ENCODE assay signal across 8 cellular contexts in genomic region chr7:23184709-23185354, GRCh38. TPM values are rescaled to one million over a fixed set of nuclear protein-coding genes. Genes with fewer than 3 reads are reported as not detected.
DNase-seq lines count a peak whose midpoint lies in the region; ATAC-seq, FAIRE-seq and TF ChIP-seq lines count a peak whose summit lies in the region.

No MANE protein-coding gene starts in this region.

- peaks cover 46% of the 10 kb centered on the region for H3K79me2 ChIP-seq in keratinocyte (ENCODE audit: control insufficient read depth, insufficient read depth, low read length)

- TF ChIP-seq POLR2A in breast epithelium (IDR thresholded peaks at IDR 0.05): no peak

- POLR2A ChIA-PET in MCF 10A (lab: Yijun Ruan, JAX): interaction anchor here (0.6 to 6.6 kb wide), 13 partner anchors 9 to 346 kb away, joined by 3 to 99 read pairs (median 4); partner anchors contain the start of gene KLHL7
- POLR2A ChIA-PET in WTC11 (lab: Charles Lee): interaction anchor here (1.4 kb wide), 1 partner anchor 9 kb away, joined by 4 read pairs; no protein-coding TSS in a partner anchor

- H3K27me3 ChIP-seq in breast epithelium (no peaks in the 10 kb centered on the region), keratinocyte (ENCODE audit: control insufficient read depth, extremely low read depth, insufficient read depth, low read length) (no peaks in the 10 kb centered on the region)

- DNase-seq in MCF 10A (ENCODE audit: unreplicated experiment) (peak; percentile 65), breast epithelium (ENCODE audit: low spot score in 2 of 2) (no peak), NCI-H1105 (lab: John Stamatoyannopoulos, UW) (peak; percentile 19), amniotic epithelial cell (ENCODE audit: low read depth) (peak; percentile 44), keratinocyte (ENCODE audit: low read depth, low spot score) (peak; percentile 17), WTC11 (ENCODE audit: low spot score) (no peak), GM19238 (ENCODE audit: insufficient read length, low spot score) (no peak)

- H3K9me3 Mint-ChIP-seq in MCF 10A (ENCODE audit: unreplicated experiment) (no peaks in the 10 kb centered on the region), WTC11 (no peaks in the 10 kb centered on the region)

- TF ChIP-seq CTCF in MCF 10A (IDR thresholded peaks at IDR 0.05; ENCODE audit: unreplicated experiment): peak; percentile 60
- TF ChIP-seq CTCF in breast epithelium (IDR thresholded peaks at IDR 0.05): peak in 1 of 3 donors; percentile 30
- peak; percentile 51 to 62 (median 58) for TF ChIP-seq CTCF in keratinocyte (optimal IDR thresholded peaks at IDR 0.05 in 1 of 3, IDR thresholded peaks at IDR 0.05 in 1 of 3, conservative IDR thresholded peaks at IDR 0.05 in 1 of 3; ENCODE audit: extremely low read depth in 1 of 3, insufficient read depth in 2 of 3, low read length in 3 of 3)
- TF ChIP-seq CTCF in WTC11 (IDR thresholded peaks at IDR 0.05): no peak

- H3K27ac Mint-ChIP-seq in MCF 10A (ENCODE audit: low read depth, unreplicated experiment) (no peak overlapping the region), WTC11 (no peak overlapping the region)

- CTCF ChIA-PET in MCF 10A (lab: Yijun Ruan, JAX) (interaction anchor here (0.6 to 5.2 kb wide), 28 partner anchors 14 to 359 kb away, joined by 3 to 38 read pairs (median 4); partner anchors contain the start of gene KLHL7), WTC11 (lab: Charles Lee) (interaction anchor here (0.6 to 1.3 kb wide), 4 partner anchors 9 to 88 kb away, joined by 3 to 10 read pairs (median 4); no protein-coding TSS in a partner anchor)

- H3K4me1 Mint-ChIP-seq in MCF 10A (ENCODE audit: insufficient read depth, unreplicated experiment) (peaks cover 17% of the 10 kb centered on the region), WTC11 (peaks cover 15% of the 10 kb centered on the region)

- no peaks in the 10 kb centered on the region for H3K9me3 ChIP-seq in breast epithelium
- H3K9me3 ChIP-seq in keratinocyte (ENCODE audit: control insufficient read depth, low read depth, low read length): no peaks in the 10 kb centered on the region

- intact Hi-C loops in MCF 10A (cut with micrococcal nuclease): loop anchor here (1.0 to 5.0 kb wide), 3 partner anchors 77 to 360 kb away; no protein-coding TSS in a partner anchor
- intact Hi-C loops in breast epithelium (cut with DNase I; ENCODE audit: low total_unique reads): no loop called here

- ATAC-seq in WTC11 (no peak), HG03521 (IDR thresholded peaks at IDR 0.05; ENCODE audit: unreplicated experiment) (no peak)

- H3K4me3 Mint-ChIP-seq in MCF 10A (ENCODE audit: unreplicated experiment) (no peak overlapping the region), WTC11 (no peak overlapping the region)

- H3K9ac ChIP-seq in keratinocyte (ENCODE audit: control insufficient read depth, extremely low read depth, insufficient read depth, low read length): no peak overlapping the region

- no peaks in the 10 kb centered on the region for H3K36me3 ChIP-seq in breast epithelium
- H3K36me3 ChIP-seq in keratinocyte (ENCODE audit: control insufficient read depth in 2 of 2, extremely low read depth in 1 of 2, insufficient read depth in 2 of 2, low read length in 2 of 2): peaks cover 9 to 16% of the 10 kb centered on the region in 2 experiments

- FAIRE-seq in keratinocyte (lab: Jason Lieb, UNC): peak; percentile 48

- dilution Hi-C loops in keratinocyte (cut with MboI; ENCODE audit: extremely low pct_ligation_motif_present, low sequenced_read_pairs): no loop called here

- H3K4me3 ChIP-seq in breast epithelium (no peak overlapping the region), keratinocyte (ENCODE audit: control insufficient read depth in 2 of 3, extremely low read depth in 1 of 3, insufficient read depth in 2 of 3, low read depth in 1 of 3, low read length in 3 of 3) (no peak overlapping the region)

- BruUV-seq in MCF 10A (replicated peaks; lab: Mats Ljungman, UMichigan): no TSS peak

- H3K27me3 Mint-ChIP-seq in MCF 10A (ENCODE audit: insufficient read depth, unreplicated experiment) (no peaks in the 10 kb centered on the region), WTC11 (ENCODE audit: low read depth) (no peaks in the 10 kb centered on the region)

- peak overlapping the region; percentile 90 for H3K4me2 ChIP-seq in keratinocyte (ENCODE audit: control insufficient read depth, extremely low read depth, insufficient read depth, low read depth, low read length)

- H3K27ac ChIP-seq in breast epithelium (no peak overlapping the region), keratinocyte (ENCODE audit: control insufficient read depth, insufficient read depth, low read length) (no peak overlapping the region)

- H3K4me1 ChIP-seq in breast epithelium (peaks cover 0 to 12% of the 10 kb centered on the region in 2 donors), keratinocyte (ENCODE audit: control insufficient read depth, extremely low read depth, insufficient read depth, low read length) (peaks cover 19% of the 10 kb centered on the region)

- no peaks in the 10 kb centered on the region for H4K20me1 ChIP-seq in keratinocyte (ENCODE audit: control insufficient read depth, extremely low read depth, insufficient read depth, low read length)

- no peak overlapping the region for H2AFZ ChIP-seq in keratinocyte (ENCODE audit: control insufficient read depth, low read length)

- no peaks in the 10 kb centered on the region for H3K9me1 ChIP-seq in keratinocyte (ENCODE audit: control insufficient read depth, extremely low read depth, insufficient read depth, low read length)

- H3K36me3 Mint-ChIP-seq in MCF 10A (ENCODE audit: insufficient read depth, unreplicated experiment) (peaks cover 54% of the 10 kb centered on the region), WTC11 (peaks cover 33% of the 10 kb centered on the region)

TF ChIP-seq in WTC11, 78 proteins besides CTCF, POLR2A, EP300 and RAD21 (continues in another document):
- no peak for TF ChIP-seq HMGA2 (CRISPR knock-in tag; IDR thresholded peaks at IDR 0.05)
- no peak for TF ChIP-seq ZNF281 (CRISPR knock-in tag; IDR thresholded peaks at IDR 0.05)
- no peak for TF ChIP-seq ARID4B (CRISPR knock-in tag; IDR thresholded peaks at IDR 0.05; ENCODE audit: borderline replicate concordance)
- TF ChIP-seq RORB (CRISPR knock-in tag; IDR thresholded peaks at IDR 0.05): no peak
- TF ChIP-seq ELF4 (CRISPR knock-in tag; IDR thresholded peaks at IDR 0.05; ENCODE audit: low read depth): no peak

RNA-seq across cellular contexts. Expression of gene NUP42, which starts 3.0 kb away (rescaled TPM):
- total RNA-seq in MCF 10A (2022) (41.3 and 42.0 TPM in 2 replicates), breast epithelium (10 to 100 TPM; 29.4 to 46.4 (median 34.1) TPM), WTC11 (2021) (31.8 to 40.8 TPM (median 34.4 TPM) in 3 replicates)
- polyA plus RNA-seq in keratinocyte: 26.1 to 44.6 TPM (median 34.2 TPM) in 3 replicates
- polyA plus RNA-seq in keratinocyte (2011; ENCODE audit: low read depth): 11.1 TPM
- polyA plus RNA-seq in keratinocyte (2011; cell fraction: cytosol; rRNA removed): 15.9 and 22.8 TPM in 2 replicates
- 45.5 and 53.7 TPM in 2 replicates for polyA plus RNA-seq in keratinocyte (2011; cell fraction: nucleus; rRNA removed)
- 24.8 and 32.8 TPM in 2 replicates for polyA plus RNA-seq in keratinocyte (2012; ENCODE audit: low replicate concordance)
- 13.3 to 27.6 TPM (median 23.9 TPM) in 3 replicates for polyA minus RNA-seq in keratinocyte
- polyA minus RNA-seq in keratinocyte (2011; cell fraction: cytosol; rRNA and poly(A)+ RNA removed): 26.5 TPM
- polyA minus RNA-seq in keratinocyte (2011; cell fraction: nucleus; rRNA and poly(A)+ RNA removed): 19.4 and 25.8 TPM in 2 replicates

Comparison
In these comparisons a context has a peak if more than half of its experiments do, and no peak if none do; other contexts are left out.
1. DNase-seq: peak in MCF 10A (single experiment), NCI-H1105 (single experiment), amniotic epithelial cell (single experiment) and keratinocyte (single experiment); none in breast epithelium (0 of 2), WTC11 (single experiment) and GM19238 (single experiment).